In genomic region chr12:93678779-93679178, GRCh38 we compare ENCODE assay signal across 2 cellular contexts.
TF ChIP-seq lines count a peak whose summit lies in the region.

No MANE protein-coding gene starts in this region.

TF ChIP-seq in IMR-90, 13 proteins besides CTCF, POLR2A, EP300 and RAD21:
- TF ChIP-seq NFE2L2 (IDR thresholded peaks at IDR 0.05; ENCODE audit: low read depth, low read length) (no peak), FOS (IDR thresholded peaks at IDR 0.05; ENCODE audit: low read depth, low read length) (no peak), MAFK (IDR thresholded peaks at IDR 0.05; ENCODE audit: low read depth, low read length) (no peak), USF2 (IDR thresholded peaks at IDR 0.05; ENCODE audit: low read depth, low read length) (no peak), MAZ (IDR thresholded peaks at IDR 0.05; ENCODE audit: borderline replicate concordance, low read depth, low read length) (no peak), RFX5 (IDR thresholded peaks at IDR 0.05; ENCODE audit: low read depth, low read length) (no peak), CHD1 (IDR thresholded peaks at IDR 0.05; ENCODE audit: low read depth, low read length) (no peak), ELK1 (IDR thresholded peaks at IDR 0.05; ENCODE audit: borderline replicate concordance, low read depth, low read length) (no peak)

TF ChIP-seq in K562, 482 proteins besides CTCF, POLR2A, EP300 and RAD21:
- TF ChIP-seq ZFX (CRISPR knock-in tag; IDR thresholded peaks at IDR 0.05) (peak; percentile 63), NRF1 (conservative IDR thresholded peaks at IDR 0.05 in 1 of 2, IDR thresholded peaks at IDR 0.05 in 1 of 2) (no peak)
